9 cellular contexts compared by ENCODE assay signal in the genomic region with DNA sequence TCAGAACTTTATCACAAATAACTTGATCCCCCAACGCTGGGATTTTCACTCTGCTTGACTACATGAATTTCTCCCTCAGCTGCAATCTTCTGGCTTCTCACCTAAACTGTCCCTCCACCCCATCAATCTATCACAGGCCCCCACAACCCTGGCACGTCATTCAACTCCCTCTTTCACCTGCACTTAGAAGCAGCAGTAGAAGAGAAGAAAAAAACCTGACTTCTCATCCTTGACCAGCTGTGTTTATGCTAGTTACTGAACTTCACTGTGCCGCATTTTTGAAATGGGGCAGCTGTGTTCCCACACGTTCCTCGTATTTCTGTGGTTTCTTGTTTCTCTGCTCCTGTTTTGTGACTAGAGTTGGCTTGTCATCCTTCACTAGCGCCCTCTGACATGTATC. TPM values are rescaled to one million over a fixed set of nuclear protein-coding genes. Genes with fewer than 3 reads are reported as not detected.
A peak's percentile ranks its signal among the peaks of the same experiment; 100 is the strongest.
DNase-seq lines count a peak whose midpoint lies in the region; ATAC-seq and TF ChIP-seq lines count a peak whose summit lies in the region.
"Had no signal": no experiment of that assay in that cellular context is flagged by ENCODE, and none has a peak within 500 bp of the region (broad histone marks: within the 10 kb centered on the region; RNA-seq: fewer than 3 reads in every experiment).

No MANE protein-coding gene starts in this region.

- H3K4me2 ChIP-seq in KMS-11: peak overlapping the region; percentile 77

- TF ChIP-seq POLR2A in vagina (IDR thresholded peaks at IDR 0.05): no peak
- TF ChIP-seq POLR2A in spleen (IDR thresholded peaks at IDR 0.05): no peak

- H3K4me1 ChIP-seq in KMS-11 (ENCODE audit: low read depth, poor library complexity, severe bottlenecking) (peaks cover 58% of the 10 kb centered on the region), vagina (peaks cover 18% of the 10 kb centered on the region), spleen (peaks cover 3 to 40% (median 25%) of the 10 kb centered on the region in 6 donors)

- peak overlapping the region; percentile 28; the same call in 1 of the 2 replicates for H2AFZ ChIP-seq in KMS-11 (ENCODE audit: low read depth)

- H3K4me3 ChIP-seq in AG10803 (ENCODE audit: low read length) (no peak overlapping the region), KMS-11 (IDR thresholded peaks at IDR 0.05; ENCODE audit: insufficient read depth, low read depth, low read length) (no peak overlapping the region), fibroblast of the aortic adventitia (ENCODE audit: low read depth, low read length) (no peak overlapping the region), vagina (no peak overlapping the region), spleen (no peak overlapping the region)

- H3K9me3 ChIP-seq in vagina (no peaks in the 10 kb centered on the region), spleen (no peaks in the 10 kb centered on the region)

- peak overlapping the region; percentile 24; the same call in 1 of the 2 replicates for H3K9ac ChIP-seq in KMS-11

- intact Hi-C loops in vagina (cut with DNase I): no loop called here
- intact Hi-C loops in spleen (cut with DNase I; ENCODE audit: low total_unique reads): no loop called here

- H3K27me3 ChIP-seq in KMS-11 (ENCODE audit: insufficient read depth, low read depth): no peaks in the 10 kb centered on the region
- no peaks in the 10 kb centered on the region for H3K27me3 ChIP-seq in vagina
- H3K27me3 ChIP-seq in spleen (replicated peaks in 1 of 7): no peaks in the 10 kb centered on the region

- peak; percentile 50 for ATAC-seq in GM21360 (IDR thresholded peaks at IDR 0.05; ENCODE audit: unreplicated experiment)

- H3K27ac ChIP-seq in KMS-11: peak overlapping the region; percentile 74
- no peak overlapping the region for H3K27ac ChIP-seq in vagina
- peak overlapping the region in 4 of 8 donors; percentile 3 to 32 (median 11) for H3K27ac ChIP-seq in spleen

- no peaks in the 10 kb centered on the region for H4K20me1 ChIP-seq in KMS-11 (ENCODE audit: insufficient read depth)

- TF ChIP-seq CTCF in AG10803 (conservative IDR thresholded peaks at IDR 0.05; ENCODE audit: low read length): no peak
- TF ChIP-seq CTCF in KMS-11 (conservative IDR thresholded peaks at IDR 0.05; ENCODE audit: low read depth, low read length): no peak
- TF ChIP-seq CTCF in fibroblast of the aortic adventitia (IDR thresholded peaks at IDR 0.05; ENCODE audit: insufficient read depth, low read length): no peak
- TF ChIP-seq CTCF in vagina (IDR thresholded peaks at IDR 0.05): no peak
- no peak for TF ChIP-seq CTCF in spleen (IDR thresholded peaks at IDR 0.05 in 8 of 11, conservative IDR thresholded peaks at IDR 0.05 in 3 of 11)

- WGBS in spleen, 5 donors: 33 to 47% (median 42%) methylated on average over 6 of the region's 6 CpGs

- H3K36me3 ChIP-seq in KMS-11 (ENCODE audit: insufficient read depth) (no peaks in the 10 kb centered on the region), vagina (no peaks in the 10 kb centered on the region), spleen (peaks cover 0 to 10% (median 0%) of the 10 kb centered on the region in 6 donors)

- peak; percentile 84 for DNase-seq in AG10803 (ENCODE audit: low read depth)
- DNase-seq in fibroblast of the aortic adventitia (ENCODE audit: low read depth): peak; percentile 25
- no peak for DNase-seq in vagina (ENCODE audit: extremely low spot score in 2 of 2)
- DNase-seq in spleen: no peak
- DNase-seq in activated effector memory CD4-positive, alpha-beta T cell treated with anti-CD3 and anti-CD28 coated beads, Interleukin-2, amount 50 U/mL, for 16 hours: no peak
- DNase-seq in NCI-H2029 (lab: John Stamatoyannopoulos, UW): no peak
- DNase-seq: activated CD4-positive, alpha-beta T cell treated with anti-CD3 and anti-CD28 coated beads, Interleukin-2, amount 10 ng/mL, durations not matched to agents 7 days and 5 days had no signal

- H3K79me2 ChIP-seq in KMS-11 (ENCODE audit: insufficient read depth, low read depth): no peaks in the 10 kb centered on the region

RNA-seq across cellular contexts. Expression of a gene that starts 35.0 kb away (rescaled TPM):
- total RNA-seq in fibroblast of the aortic adventitia (ENCODE audit: low replicate concordance) (15.5 and 79.5 TPM in 2 replicates), vagina (48.1 TPM), spleen (100 to 1,000 TPM in 1 of 7 donors, 10 to 100 TPM in 6; 52.4 to 105 (median 73.3) TPM)
- polyA plus RNA-seq in spleen: 1 to 10 TPM; 3.2 to 4.0 (median 3.2) TPM

Comparison
In these comparisons a context has a peak if more than half of its experiments do, and no peak if none do; other contexts are left out.
1. DNase-seq: peak in AG10803 (single experiment) and fibroblast of the aortic adventitia (single experiment); none in vagina (0 of 2), spleen (single experiment), activated effector memory CD4-positive, alpha-beta T cell treated with anti-CD3 and anti-CD28 coated beads, Interleukin-2, amount 50 U/mL, for 16 hours (single experiment) and NCI-H2029 (single experiment).